Comparison of ENCODE assay signal across 1 cellular context in the genomic region with DNA sequence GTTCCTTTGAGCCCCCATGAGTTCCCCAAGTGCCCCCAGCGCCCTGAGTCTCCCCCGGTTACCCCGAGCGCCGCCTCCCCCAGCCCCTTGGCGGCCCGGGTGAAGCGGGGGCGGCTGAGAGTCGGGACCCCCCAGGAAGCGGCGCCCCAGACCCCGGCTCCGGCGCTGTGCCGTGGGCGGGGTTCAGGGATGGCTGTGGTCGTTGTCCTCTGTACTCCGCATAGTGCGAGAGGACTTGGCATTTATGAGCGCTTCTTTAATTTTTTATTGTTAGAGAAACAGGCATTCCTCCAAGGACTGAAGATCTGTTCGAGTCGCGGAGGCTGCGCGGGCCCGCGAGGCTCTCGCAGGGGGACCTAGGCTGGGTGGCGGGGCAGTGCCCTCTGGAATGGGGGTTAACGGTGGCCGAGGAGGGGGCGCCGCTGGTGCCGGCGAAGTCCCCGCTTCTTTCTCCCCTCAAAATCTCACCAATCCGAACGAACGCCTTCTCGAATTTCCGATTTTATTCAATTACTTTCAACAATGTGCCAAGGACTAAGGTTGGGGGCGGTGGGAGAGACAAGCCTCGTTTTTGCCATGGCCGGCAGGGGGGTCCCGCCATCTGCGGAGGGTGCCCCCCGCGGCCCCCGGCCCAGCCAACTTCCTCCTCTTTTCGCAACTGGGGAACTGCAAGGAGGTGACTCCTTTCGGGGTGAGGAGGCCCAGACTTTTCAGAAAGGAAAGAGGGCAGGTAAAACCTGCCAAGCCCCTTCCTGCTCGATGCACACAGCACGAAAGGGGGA.
A peak's percentile ranks its signal among the peaks of the same experiment; 100 is the strongest.
TF ChIP-seq lines count a peak whose summit lies in the region.

No MANE protein-coding gene starts in this region.

TF ChIP-seq in GM23338, 12 proteins besides CTCF, POLR2A, EP300 and RAD21 (continued from another document):
- TF ChIP-seq ZNF462 (CRISPR knock-in tag; IDR thresholded peaks at IDR 0.05) (no peak), EZH2 (IDR thresholded peaks at IDR 0.05; ENCODE audit: low read depth, unreplicated experiment) (peak; percentile 94), POLR2AphosphoS5 (IDR thresholded peaks at IDR 0.05; ENCODE audit: low read depth) (no peak), NANOG (IDR thresholded peaks at IDR 0.05; ENCODE audit: borderline replicate concordance) (no peak), REST (IDR thresholded peaks at IDR 0.05; ENCODE audit: unreplicated experiment) (no peak), ZNF114 (CRISPR knock-in tag; IDR thresholded peaks at IDR 0.05) (no peak), ZNF331 (CRISPR knock-in tag; IDR thresholded peaks at IDR 0.05; ENCODE audit: low read depth) (no peak), JUNB (IDR thresholded peaks at IDR 0.05; ENCODE audit: unreplicated experiment) (no peak)
- TF ChIP-seq, protein P1, sequence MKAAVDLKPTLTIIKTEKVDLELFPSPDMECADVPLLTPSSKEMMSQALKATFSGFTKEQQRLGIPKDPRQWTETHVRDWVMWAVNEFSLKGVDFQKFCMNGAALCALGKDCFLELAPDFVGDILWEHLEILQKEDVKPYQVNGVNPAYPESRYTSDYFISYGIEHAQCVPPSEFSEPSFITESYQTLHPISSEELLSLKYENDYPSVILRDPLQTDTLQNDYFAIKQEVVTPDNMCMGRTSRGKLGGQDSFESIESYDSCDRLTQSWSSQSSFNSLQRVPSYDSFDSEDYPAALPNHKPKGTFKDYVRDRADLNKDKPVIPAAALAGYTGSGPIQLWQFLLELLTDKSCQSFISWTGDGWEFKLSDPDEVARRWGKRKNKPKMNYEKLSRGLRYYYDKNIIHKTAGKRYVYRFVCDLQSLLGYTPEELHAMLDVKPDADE (IDR thresholded peaks at IDR 0.05) = no peak
TF ChIP-seq in GM23338: peak in this region for 2.
